In the genomic region with DNA sequence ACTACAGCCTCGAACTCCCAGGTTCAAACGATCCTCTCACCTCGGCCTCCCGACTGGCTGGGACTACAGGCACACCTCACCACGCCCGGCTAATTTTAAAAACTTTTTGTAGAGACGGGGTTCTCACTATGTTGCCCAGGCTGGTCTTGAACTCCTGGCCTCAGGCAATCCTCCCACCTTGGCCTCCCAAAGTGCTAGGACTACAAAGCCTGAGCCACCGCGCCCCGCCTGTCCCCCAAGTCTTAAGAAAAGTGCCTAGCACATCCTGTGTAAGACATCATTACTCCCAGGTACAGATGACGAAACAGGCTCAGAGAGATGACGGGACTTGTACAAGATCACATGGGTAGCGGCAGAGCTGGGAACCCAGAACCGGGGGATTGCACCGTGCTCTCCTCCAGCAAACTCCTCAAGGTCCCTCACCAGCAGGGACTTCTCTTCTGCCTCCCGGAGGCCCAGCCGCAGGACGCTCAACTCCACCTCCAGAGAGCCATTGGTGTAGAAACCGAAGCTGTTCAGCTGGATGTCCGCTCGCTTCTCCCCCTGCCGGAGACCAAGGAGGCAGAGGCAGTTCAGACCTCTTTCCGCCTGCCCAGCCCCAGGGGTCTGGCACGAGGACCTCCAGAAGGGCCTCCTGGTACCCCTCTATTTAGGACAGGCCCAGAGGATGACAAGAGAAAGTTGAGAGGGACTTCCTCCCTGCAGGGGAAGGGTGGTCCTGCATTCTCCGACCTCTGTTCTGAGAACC, we compare ENCODE assay signal across 1 cellular context.
TF ChIP-seq lines count a peak whose summit lies in the region.

No MANE protein-coding gene starts in this region.

TF ChIP-seq in PFSK-1, 5 proteins besides CTCF, POLR2A, EP300 and RAD21 (continued from another document):
- TF ChIP-seq POLR2AphosphoS5 (IDR thresholded peaks at IDR 0.05; ENCODE audit: low read depth, low read length) = no peak
- TF ChIP-seq FOXP2 (optimal IDR thresholded peaks at IDR 0.05; ENCODE audit: borderline replicate concordance, extremely low read depth, extremely low read length, insufficient read depth) = no peak
- TF ChIP-seq, protein P1, sequence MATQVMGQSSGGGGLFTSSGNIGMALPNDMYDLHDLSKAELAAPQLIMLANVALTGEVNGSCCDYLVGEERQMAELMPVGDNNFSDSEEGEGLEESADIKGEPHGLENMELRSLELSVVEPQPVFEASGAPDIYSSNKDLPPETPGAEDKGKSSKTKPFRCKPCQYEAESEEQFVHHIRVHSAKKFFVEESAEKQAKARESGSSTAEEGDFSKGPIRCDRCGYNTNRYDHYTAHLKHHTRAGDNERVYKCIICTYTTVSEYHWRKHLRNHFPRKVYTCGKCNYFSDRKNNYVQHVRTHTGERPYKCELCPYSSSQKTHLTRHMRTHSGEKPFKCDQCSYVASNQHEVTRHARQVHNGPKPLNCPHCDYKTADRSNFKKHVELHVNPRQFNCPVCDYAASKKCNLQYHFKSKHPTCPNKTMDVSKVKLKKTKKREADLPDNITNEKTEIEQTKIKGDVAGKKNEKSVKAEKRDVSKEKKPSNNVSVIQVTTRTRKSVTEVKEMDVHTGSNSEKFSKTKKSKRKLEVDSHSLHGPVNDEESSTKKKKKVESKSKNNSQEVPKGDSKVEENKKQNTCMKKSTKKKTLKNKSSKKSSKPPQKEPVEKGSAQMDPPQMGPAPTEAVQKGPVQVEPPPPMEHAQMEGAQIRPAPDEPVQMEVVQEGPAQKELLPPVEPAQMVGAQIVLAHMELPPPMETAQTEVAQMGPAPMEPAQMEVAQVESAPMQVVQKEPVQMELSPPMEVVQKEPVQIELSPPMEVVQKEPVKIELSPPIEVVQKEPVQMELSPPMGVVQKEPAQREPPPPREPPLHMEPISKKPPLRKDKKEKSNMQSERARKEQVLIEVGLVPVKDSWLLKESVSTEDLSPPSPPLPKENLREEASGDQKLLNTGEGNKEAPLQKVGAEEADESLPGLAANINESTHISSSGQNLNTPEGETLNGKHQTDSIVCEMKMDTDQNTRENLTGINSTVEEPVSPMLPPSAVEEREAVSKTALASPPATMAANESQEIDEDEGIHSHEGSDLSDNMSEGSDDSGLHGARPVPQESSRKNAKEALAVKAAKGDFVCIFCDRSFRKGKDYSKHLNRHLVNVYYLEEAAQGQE (IDR thresholded peaks at IDR 0.05; ENCODE audit: insufficient read depth in 1 of 2, low read depth in 2 of 2, low read length in 2 of 2) = no peak
